ENCODE assay signal across 26 cellular contexts in the genomic region with DNA sequence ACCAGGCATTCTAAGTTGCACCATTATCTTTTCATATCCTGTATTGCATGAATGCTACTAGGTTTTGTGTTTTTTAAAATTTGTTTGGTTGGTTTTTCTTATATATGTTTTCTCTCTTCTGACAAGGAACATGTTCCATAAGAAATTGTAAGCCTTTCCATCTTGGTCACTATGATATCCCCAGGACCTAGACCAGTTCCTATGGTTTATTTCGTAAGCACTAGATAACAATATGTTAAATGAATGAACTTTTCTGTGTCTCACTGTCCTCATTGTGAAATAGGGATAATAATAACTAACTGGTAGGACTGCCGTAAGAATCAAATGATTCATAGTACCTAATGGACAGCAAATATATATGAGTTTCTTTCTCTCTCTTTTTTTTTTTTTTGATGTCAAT.
"Had no signal": no experiment of that assay in that cellular context is flagged by ENCODE, and none has a peak within 500 bp of the region (broad histone marks: within the 10 kb centered on the region; RNA-seq: fewer than 3 reads in every experiment).

No MANE protein-coding gene starts in this region.

- H3K4me3 ChIP-seq: hepatocyte, left ventricle myocardium inferior, lung, neural progenitor cell, pancreas, prostate gland, skin epidermis, stomach, testis, thyroid gland, upper lobe of right lung had no signal

- H3K27me3 ChIP-seq: hepatocyte, neural progenitor cell, pancreas, stomach, testis, thyroid gland, upper lobe of right lung had no signal

- H3K9ac ChIP-seq: neural progenitor cell had no signal

- H3K9me3 ChIP-seq: left ventricle myocardium inferior, pancreas, prostate gland, stomach, testis, thyroid gland, upper lobe of right lung had no signal

- H3K36me3 ChIP-seq: left ventricle myocardium inferior, neural progenitor cell, pancreas, prostate gland, stomach, thyroid gland, upper lobe of right lung had no signal

- H3K27ac Mint-ChIP-seq: memory B cell; natural killer cell; nephron progenitor cell; neural progenitor cell; stimulated activated naive B cell treated with anti-CD40 and anti-IgM and Interleukin-4, amounts not matched to agents 10 μg/mL and 1 μg/mL and 100 μg/mL, for 72 hours had no signal

- DNase-seq: islet precursor cell; left ventricle myocardium inferior; natural killer cell; nephron progenitor cell; pancreas; posterior cingulate gyrus; retina; right cardiac atrium; stimulated activated CD4-positive, alpha-beta T cell treated with anti-CD3 and anti-CD28 coated beads, Interleukin-12 subunit alpha, Interleukin-12 subunit beta, amount 100 ng/mL, for 4 hours; stimulated activated CD4-positive, alpha-beta T cell treated with anti-CD3 and anti-CD28 coated beads, Interleukin-15, amount 100 ng/mL, for 24 hours; stimulated activated CD4-positive, alpha-beta T cell treated with anti-CD3 and anti-CD28 coated beads, Interleukin-2, amount 100 ng/mL, for 24 hours; stimulated activated CD4-positive, alpha-beta T cell treated with anti-CD3 and anti-CD28 coated beads, Interleukin-4, amount 100 ng/mL, for 1 hour; stimulated activated naive B cell treated with anti-CD40 and anti-IgM and Interleukin-4, amounts not matched to agents 10 μg/mL and 1 μg/mL and 100 μg/mL, for 72 hours; stimulated activated naive CD8-positive, alpha-beta T cell treated with anti-CD3 and anti-CD28 coated beads, Interleukin-15, Interleukin-2, amounts not matched to agents 100 U/mL and 50 U/mL, for 24 hours; stomach; testis; thyroid gland; trophoblast cell; upper lobe of right lung had no signal

- H3K4me1 Mint-ChIP-seq: memory B cell; natural killer cell; nephron progenitor cell; neural progenitor cell; stimulated activated naive B cell treated with anti-CD40 and anti-IgM and Interleukin-4, amounts not matched to agents 10 μg/mL and 1 μg/mL and 100 μg/mL, for 72 hours had no signal

- H3K9me3 Mint-ChIP-seq: nephron progenitor cell; neural progenitor cell; stimulated activated naive B cell treated with anti-CD40 and anti-IgM and Interleukin-4, amounts not matched to agents 10 μg/mL and 1 μg/mL and 100 μg/mL, for 72 hours had no signal

- H3K79me2 ChIP-seq: hepatocyte had no signal

- H3K4me3 Mint-ChIP-seq: memory B cell; natural killer cell; nephron progenitor cell; neural progenitor cell; stimulated activated naive B cell treated with anti-CD40 and anti-IgM and Interleukin-4, amounts not matched to agents 10 μg/mL and 1 μg/mL and 100 μg/mL, for 72 hours had no signal

- H3K36me3 Mint-ChIP-seq: memory B cell; natural killer cell; neural progenitor cell; stimulated activated naive B cell treated with anti-CD40 and anti-IgM and Interleukin-4, amounts not matched to agents 10 μg/mL and 1 μg/mL and 100 μg/mL, for 72 hours had no signal

- H3K27me3 Mint-ChIP-seq: memory B cell; stimulated activated naive B cell treated with anti-CD40 and anti-IgM and Interleukin-4, amounts not matched to agents 10 μg/mL and 1 μg/mL and 100 μg/mL, for 72 hours had no signal

- H3K27ac ChIP-seq: hepatocyte, left ventricle myocardium inferior, neural progenitor cell, pancreas, prostate gland, skin epidermis, stomach, testis, thyroid gland, upper lobe of right lung had no signal

- H2AFZ ChIP-seq: hepatocyte, neural progenitor cell had no signal

- ATAC-seq: natural killer cell; pancreas; right cardiac atrium; sciatic nerve; stimulated activated naive B cell treated with anti-CD40 and anti-IgM and Interleukin-4, amounts not matched to agents 10 μg/mL and 1 μg/mL and 100 μg/mL, for 72 hours; stimulated activated naive CD8-positive, alpha-beta T cell treated with anti-CD3 and anti-CD28 coated beads, Interleukin-15, Interleukin-2, amounts not matched to agents 100 U/mL and 50 U/mL, for 24 hours; upper lobe of right lung had no signal

- H3K4me2 ChIP-seq: hepatocyte, neural progenitor cell had no signal

- H3K4me1 ChIP-seq: left ventricle myocardium inferior, pancreas, prostate gland, stomach, testis, thyroid gland, upper lobe of right lung had no signal
